In genomic region chr14:71486274-71486673, GRCh38 we compare ENCODE assay signal across 15 cellular contexts.
"Had no signal": no experiment of that assay in that cellular context is flagged by ENCODE, and none has a peak within 500 bp of the region (broad histone marks: within the 10 kb centered on the region; RNA-seq: fewer than 3 reads in every experiment).

No MANE protein-coding gene starts in this region.

- ATAC-seq: activated CD4-positive, CD25-positive, alpha-beta regulatory T cell treated with anti-CD3 and anti-CD28 coated beads, Interleukin-2, amount 50 U/mL, for 24 hours had no signal

- H3K27me3 ChIP-seq: adrenal gland, brain microvascular endothelial cell, esophagus squamous epithelium, heart right ventricle, neutrophil, sigmoid colon, stomach had no signal

- DNase-seq: activated naive CD4-positive, alpha-beta T cell treated with anti-CD3 and anti-CD28 coated beads, Interleukin-2, amount 50 U/mL, for 16 hours; activated T-cell treated with anti-CD3 and anti-CD28 coated beads, Interleukin-2, amount 50 U/mL, for 1 hour; adrenal gland; brain microvascular endothelial cell; esophagus squamous epithelium; foreskin melanocyte; heart right ventricle; sigmoid colon; stimulated activated CD4-positive, alpha-beta T cell treated with anti-CD3 and anti-CD28 coated beads, Interleukin-2, amount 100 ng/mL, for 48 hours; stomach had no signal

- H3K36me3 Mint-ChIP-seq: mesothelial cell of epicardium had no signal

- H3K4me3 ChIP-seq: adrenal gland, esophagus squamous epithelium, heart right ventricle, sigmoid colon, stomach had no signal

- H3K36me3 ChIP-seq: adrenal gland, esophagus squamous epithelium, heart right ventricle, neutrophil, sigmoid colon, stomach had no signal

- H3K4me1 ChIP-seq: esophagus squamous epithelium had no signal

- H3K27ac Mint-ChIP-seq: mesothelial cell of epicardium had no signal

- H3K4me3 Mint-ChIP-seq: mesothelial cell of epicardium had no signal

- H3K27me3 Mint-ChIP-seq: progenitor cell of endocrine pancreas had no signal

- FAIRE-seq: colon had no signal

- H3K9me3 Mint-ChIP-seq: mesothelial cell of epicardium had no signal

- H3K9me3 ChIP-seq: esophagus squamous epithelium, heart right ventricle, neutrophil, sigmoid colon, stomach had no signal

- H3K27ac ChIP-seq: brain microvascular endothelial cell, esophagus squamous epithelium, heart right ventricle, sigmoid colon, stomach had no signal
